Comparison of ENCODE assay signal across 18 cellular contexts in the genomic region with DNA sequence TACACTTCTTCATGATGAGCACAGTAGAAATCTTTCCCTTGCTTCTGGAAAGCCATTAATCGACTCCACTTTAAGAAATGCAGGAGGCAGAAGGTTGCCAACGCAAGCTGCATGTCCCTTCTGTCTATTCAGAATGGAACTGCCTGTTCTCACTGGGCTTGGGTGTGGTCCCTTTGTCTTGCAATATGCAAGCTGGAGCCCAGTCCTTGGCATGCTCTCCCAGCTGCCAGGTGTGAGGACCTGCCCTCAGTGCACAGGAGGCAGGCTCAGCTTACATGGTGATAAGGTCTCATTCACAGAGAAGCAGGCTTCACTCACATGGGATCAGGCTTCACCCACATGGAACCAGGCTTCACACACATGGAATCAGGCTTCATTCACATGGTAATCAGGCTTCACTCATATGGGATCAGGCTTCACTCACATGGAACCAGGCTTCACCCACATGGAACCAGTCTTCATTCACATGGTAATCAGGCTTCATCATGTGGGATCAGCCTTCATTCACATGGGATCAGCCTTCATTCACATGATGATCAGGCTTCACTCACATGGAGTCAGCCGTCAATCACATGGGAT. TPM values are rescaled to one million over a fixed set of nuclear protein-coding genes. Genes with fewer than 3 reads are reported as not detected.
DNase-seq lines count a peak whose midpoint lies in the region; ATAC-seq, FAIRE-seq and TF ChIP-seq lines count a peak whose summit lies in the region.
"Had no signal": no experiment of that assay in that cellular context is flagged by ENCODE, and none has a peak within 500 bp of the region (broad histone marks: within the 10 kb centered on the region; RNA-seq: fewer than 3 reads in every experiment).

No MANE protein-coding gene starts in this region.

- peaks cover 4% of the 10 kb centered on the region for H3K27me3 ChIP-seq in RWPE2 (ENCODE audit: insufficient read depth, poor library complexity, severe bottlenecking)
- peaks cover 0 to 2% of the 10 kb centered on the region in 2 donors for H3K27me3 ChIP-seq in small intestine (ENCODE audit: control insufficient read depth in 2 of 2, insufficient read depth in 2 of 2, low read length in 2 of 2)
- H3K27me3 ChIP-seq: BLaER1, heart left ventricle, tibial artery had no signal

- H3K4me3 ChIP-seq in RWPE2 (ENCODE audit: severe bottlenecking) (no peak overlapping the region), small intestine (ENCODE audit: low read depth in 1 of 2, low read length in 2 of 2) (no peak overlapping the region), kidney (ENCODE audit: low read length in 2 of 2) (no peak overlapping the region)
- H3K4me3 ChIP-seq: BLaER1, esophagus squamous epithelium, GM12878, heart left ventricle, tibial artery had no signal

- peak; percentile 51; the same call in 1 of the 3 replicates for ATAC-seq in RWPE2 (ENCODE audit: low read depth)
- ATAC-seq: GM12878 had no signal

- H3K9me3 ChIP-seq in RWPE2 (ENCODE audit: severe bottlenecking) (no peaks in the 10 kb centered on the region), small intestine (ENCODE audit: control insufficient read depth, low read depth) (no peaks in the 10 kb centered on the region), kidney (ENCODE audit: control insufficient read depth in 1 of 2, low read length in 2 of 2) (no peaks in the 10 kb centered on the region)
- H3K9me3 ChIP-seq: BLaER1, esophagus squamous epithelium, heart left ventricle, tibial artery had no signal

- no peak overlapping the region for H3K9ac ChIP-seq in kidney (ENCODE audit: low read length in 2 of 2)
- H3K9ac ChIP-seq: BLaER1 had no signal

- no peaks in the 10 kb centered on the region for H3K4me1 ChIP-seq in RWPE2 (ENCODE audit: insufficient read depth, poor library complexity, severe bottlenecking)
- H3K4me1 ChIP-seq in small intestine (ENCODE audit: control insufficient read depth in 2 of 2, insufficient read depth in 1 of 2, low read depth in 1 of 2, low read length in 1 of 2): no peaks in the 10 kb centered on the region
- H3K4me1 ChIP-seq in kidney (ENCODE audit: control insufficient read depth in 1 of 2, insufficient read depth in 1 of 2, low read depth in 1 of 2, low read length in 2 of 2): no peaks in the 10 kb centered on the region
- H3K4me1 ChIP-seq: BLaER1, tibial artery had no signal

- TF ChIP-seq CTCF in RWPE2 (IDR thresholded peaks at IDR 0.05; ENCODE audit: poor library complexity, severe bottlenecking): no peak
- TF ChIP-seq CTCF in kidney (IDR thresholded peaks at IDR 0.05; ENCODE audit: borderline replicate concordance, extremely low read depth, insufficient read depth): no peak

- WGBS in small intestine, 3 donors: 18 to 54% (median 41%) methylated on average over 3 of the region's 3 CpGs

- H3K36me3 ChIP-seq in RWPE2 (ENCODE audit: low read depth): no peaks in the 10 kb centered on the region
- no peaks in the 10 kb centered on the region for H3K36me3 ChIP-seq in small intestine (ENCODE audit: control insufficient read depth in 2 of 2, insufficient read depth in 2 of 2, low read length in 2 of 2)
- no peaks in the 10 kb centered on the region for H3K36me3 ChIP-seq in kidney (ENCODE audit: control insufficient read depth in 1 of 2, insufficient read depth in 2 of 2, low read length in 2 of 2)
- H3K36me3 ChIP-seq: BLaER1, esophagus squamous epithelium, heart left ventricle, tibial artery had no signal

- DNase-seq in DMS53 (lab: John Stamatoyannopoulos, UW) (peak; percentile 63), DMS53 treated with DMSO at 0.1 percent for 48 hours (lab: John Stamatoyannopoulos, UW; ENCODE audit: unreplicated experiment) (no peak), NCI-H2107 treated with DMSO at 0.1 percent for 48 hours (lab: John Stamatoyannopoulos, UW; ENCODE audit: unreplicated experiment) (peak; percentile 63), RWPE2 (ENCODE audit: low spot score) (no peak), small intestine (peak; percentile 72), kidney (no peak), D341Med (ENCODE audit: low spot score) (no peak)
- DNase-seq in activated T-cell treated with anti-CD3 and anti-CD28 coated beads, Interleukin-2, amount 50 U/mL, for 1 hour: no peak
- DNase-seq: 8988T; activated naive CD4-positive, alpha-beta T cell treated with anti-CD3 and anti-CD28 coated beads for 36 hours; dermis blood vessel endothelial cell; esophagus squamous epithelium; heart left ventricle; occipital lobe; stimulated activated CD4-positive, alpha-beta T cell treated with anti-CD3 and anti-CD28 coated beads, Interleukin-4, amount 100 ng/mL, for 1 hour; tibial artery had no signal

- FAIRE-seq in small intestine (lab: Jason Lieb, UNC) (no peak), kidney (lab: Jason Lieb, UNC) (no peak)
- FAIRE-seq: GM12878 had no signal

- intact Hi-C loops in kidney (cut with DNase I): no loop called here

- H3K27ac ChIP-seq in RWPE2 (ENCODE audit: poor library complexity, severe bottlenecking) (no peak overlapping the region), small intestine (ENCODE audit: low read depth in 1 of 2, low read length in 1 of 2) (no peak overlapping the region), kidney (ENCODE audit: low read depth in 2 of 2, low read length in 2 of 2) (no peak overlapping the region)
- H3K27ac ChIP-seq: BLaER1, esophagus squamous epithelium, heart left ventricle, tibial artery had no signal

RNA-seq across cellular contexts. Expression of a gene that starts 59.2 kb away (rescaled TPM):
- polyA plus RNA-seq in small intestine (10 to 100 TPM; 14.6 to 21.9 (median 19.0) TPM), kidney (ENCODE audit: insufficient read depth, low read depth, low replicate concordance) (16.3 TPM)
- total RNA-seq in kidney: 43.3 TPM

Comparison
In these comparisons a context has a peak if more than half of its experiments do, and no peak if none do; other contexts are left out.
1. DNase-seq: peak in DMS53 (single experiment), NCI-H2107 treated with DMSO at 0.1 percent for 48 hours (single experiment) and small intestine (single experiment); none in DMS53 treated with DMSO at 0.1 percent for 48 hours (single experiment), RWPE2 (single experiment), activated T-cell treated with anti-CD3 and anti-CD28 coated beads, Interleukin-2, amount 50 U/mL, for 1 hour (single experiment), kidney (single experiment) and D341Med (single experiment).